Comparison of ENCODE assay signal across 1 cellular context in the genomic region with DNA sequence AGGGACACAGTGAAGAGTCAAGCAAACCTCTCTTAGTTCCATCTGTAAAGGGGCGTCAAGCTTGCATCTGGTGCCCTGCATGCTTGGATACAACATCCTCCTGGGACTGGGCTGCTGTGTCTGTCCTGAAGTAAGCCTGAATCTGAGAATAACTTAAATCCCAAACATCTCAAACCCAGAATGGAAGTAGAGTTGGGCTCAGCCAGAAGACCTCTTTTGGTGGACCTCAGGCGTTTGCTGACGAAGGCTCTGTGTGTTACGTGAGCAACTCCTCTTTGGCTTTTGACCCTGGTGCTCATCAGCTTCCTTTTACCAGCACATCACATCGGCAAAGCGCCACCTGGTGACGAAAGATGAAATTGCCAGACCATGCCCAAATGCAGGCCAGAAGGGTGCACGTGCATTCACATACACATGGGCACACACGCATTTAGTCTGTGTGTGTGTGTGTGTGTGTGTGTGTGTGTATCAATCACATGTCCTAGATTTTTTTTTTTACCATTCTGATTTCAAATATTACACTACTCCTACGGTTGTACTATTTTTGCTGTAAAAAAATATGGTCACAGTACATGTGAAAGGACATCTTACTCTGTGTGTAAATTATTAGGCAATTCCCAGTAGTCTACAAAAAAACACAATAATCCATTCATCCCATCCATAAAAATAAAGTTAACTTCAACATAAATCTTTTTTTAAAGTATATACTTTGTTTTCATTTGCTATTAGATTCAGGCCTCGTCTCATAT.
TF ChIP-seq lines count a peak whose summit lies in the region.

No MANE protein-coding gene starts in this region.

TF ChIP-seq in HepG2, 621 proteins besides CTCF, POLR2A, EP300 and RAD21 (continued from another document):
- TF ChIP-seq MAZ (IDR thresholded peaks at IDR 0.05; ENCODE audit: borderline replicate concordance, low read depth, low read length) (no peak), MAZ (CRISPR knock-in tag; IDR thresholded peaks at IDR 0.05; ENCODE audit: low read depth) (no peak), HOXA3 (CRISPR knock-in tag; IDR thresholded peaks at IDR 0.05) (peak; percentile 83), ZNF709 (CRISPR knock-in tag; IDR thresholded peaks at IDR 0.05) (no peak), CEBPG (CRISPR knock-in tag; IDR thresholded peaks at IDR 0.05) (peak; percentile 54), AGO2 (optimal IDR thresholded peaks at IDR 0.05; ENCODE audit: low read depth, low read length) (no peak), ZNF724P (CRISPR knock-in tag; IDR thresholded peaks at IDR 0.05; ENCODE audit: borderline replicate concordance) (peak; percentile 50; the same call in 1 of the 2 replicates), RELA (CRISPR knock-in tag; IDR thresholded peaks at IDR 0.05) (0 out of 2 replicates have a peak, but pooled peaks have one; percentile 70), KAT2B (IDR thresholded peaks at IDR 0.05; ENCODE audit: borderline replicate concordance, low read depth, low read length) (no peak), TARDBP (CRISPR knock-in tag; IDR thresholded peaks at IDR 0.05) (0 out of 2 replicates have a peak, but pooled peaks have one; percentile 17), JUND (CRISPR knock-in tag; IDR thresholded peaks at IDR 0.05) (no peak), ZNF101 (CRISPR knock-in tag; IDR thresholded peaks at IDR 0.05; ENCODE audit: borderline replicate concordance, low read depth) (no peak), ZNF543 (CRISPR knock-in tag; IDR thresholded peaks at IDR 0.05) (no peak), RARA (CRISPR knock-in tag; IDR thresholded peaks at IDR 0.05) (peak; percentile 59), SMAD3 (CRISPR knock-in tag; IDR thresholded peaks at IDR 0.05) (peak; percentile 73; the same call in 1 of the 2 replicates), FOXJ3 (CRISPR knock-in tag; IDR thresholded peaks at IDR 0.05; ENCODE audit: borderline replicate concordance) (no peak), KLF11 (CRISPR knock-in tag; IDR thresholded peaks at IDR 0.05) (0 out of 2 replicates have a peak, but pooled peaks have one; percentile 72)
- TF ChIP-seq, protein P1, sequence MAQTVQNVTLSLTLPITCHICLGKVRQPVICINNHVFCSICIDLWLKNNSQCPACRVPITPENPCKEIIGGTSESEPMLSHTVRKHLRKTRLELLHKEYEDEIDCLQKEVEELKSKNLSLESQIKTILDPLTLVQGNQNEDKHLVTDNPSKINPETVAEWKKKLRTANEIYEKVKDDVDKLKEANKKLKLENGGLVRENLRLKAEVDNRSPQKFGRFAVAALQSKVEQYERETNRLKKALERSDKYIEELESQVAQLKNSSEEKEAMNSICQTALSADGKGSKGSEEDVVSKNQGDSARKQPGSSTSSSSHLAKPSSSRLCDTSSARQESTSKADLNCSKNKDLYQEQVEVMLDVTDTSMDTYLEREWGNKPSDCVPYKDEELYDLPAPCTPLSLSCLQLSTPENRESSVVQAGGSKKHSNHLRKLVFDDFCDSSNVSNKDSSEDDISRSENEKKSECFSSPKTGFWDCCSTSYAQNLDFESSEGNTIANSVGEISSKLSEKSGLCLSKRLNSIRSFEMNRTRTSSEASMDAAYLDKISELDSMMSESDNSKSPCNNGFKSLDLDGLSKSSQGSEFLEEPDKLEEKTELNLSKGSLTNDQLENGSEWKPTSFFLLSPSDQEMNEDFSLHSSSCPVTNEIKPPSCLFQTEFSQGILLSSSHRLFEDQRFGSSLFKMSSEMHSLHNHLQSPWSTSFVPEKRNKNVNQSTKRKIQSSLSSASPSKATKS (CRISPR knock-in tag; IDR thresholded peaks at IDR 0.05), result no peak
